1 cellular context compared by ENCODE assay signal in the genomic region with DNA sequence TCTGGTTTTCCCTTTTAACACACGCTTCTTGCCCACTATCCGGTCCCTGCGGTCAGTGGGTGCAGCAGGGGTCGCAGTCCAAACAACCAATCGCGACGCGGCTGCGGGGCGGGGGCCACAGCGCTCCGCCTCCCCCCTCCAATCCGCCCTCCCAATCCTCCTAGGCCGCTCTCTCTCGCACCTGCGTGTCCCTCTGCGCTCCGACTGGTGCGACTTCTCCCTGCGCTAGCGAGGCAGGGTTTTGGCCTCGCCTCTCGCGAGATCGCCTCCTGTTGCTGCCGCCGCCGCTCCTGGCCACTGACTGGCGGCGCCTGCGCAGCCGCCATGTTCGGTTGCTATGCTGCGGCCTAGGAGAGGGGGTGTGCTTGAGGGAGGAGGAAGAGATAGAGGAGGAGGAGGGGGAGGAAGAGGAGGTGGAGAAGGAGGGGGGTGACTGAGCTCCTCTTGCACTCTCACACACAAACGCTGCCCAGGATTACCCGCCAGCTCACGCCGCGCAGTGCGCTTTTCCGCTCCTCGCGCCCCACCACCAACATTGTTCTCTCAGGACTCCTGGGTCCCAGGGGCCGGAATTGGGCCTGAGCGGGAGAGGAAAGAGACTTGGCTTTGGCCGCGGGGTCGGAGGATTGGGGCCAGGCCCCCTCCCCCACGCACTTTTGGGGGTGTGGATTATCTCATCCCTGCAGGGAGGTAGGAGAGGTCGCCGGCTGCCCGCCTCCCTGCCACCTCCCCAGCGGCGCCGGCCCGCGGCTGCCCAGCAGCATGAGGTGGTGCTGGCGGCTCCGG.
TF ChIP-seq lines count a peak whose summit lies in the region.

A gene with protein sequence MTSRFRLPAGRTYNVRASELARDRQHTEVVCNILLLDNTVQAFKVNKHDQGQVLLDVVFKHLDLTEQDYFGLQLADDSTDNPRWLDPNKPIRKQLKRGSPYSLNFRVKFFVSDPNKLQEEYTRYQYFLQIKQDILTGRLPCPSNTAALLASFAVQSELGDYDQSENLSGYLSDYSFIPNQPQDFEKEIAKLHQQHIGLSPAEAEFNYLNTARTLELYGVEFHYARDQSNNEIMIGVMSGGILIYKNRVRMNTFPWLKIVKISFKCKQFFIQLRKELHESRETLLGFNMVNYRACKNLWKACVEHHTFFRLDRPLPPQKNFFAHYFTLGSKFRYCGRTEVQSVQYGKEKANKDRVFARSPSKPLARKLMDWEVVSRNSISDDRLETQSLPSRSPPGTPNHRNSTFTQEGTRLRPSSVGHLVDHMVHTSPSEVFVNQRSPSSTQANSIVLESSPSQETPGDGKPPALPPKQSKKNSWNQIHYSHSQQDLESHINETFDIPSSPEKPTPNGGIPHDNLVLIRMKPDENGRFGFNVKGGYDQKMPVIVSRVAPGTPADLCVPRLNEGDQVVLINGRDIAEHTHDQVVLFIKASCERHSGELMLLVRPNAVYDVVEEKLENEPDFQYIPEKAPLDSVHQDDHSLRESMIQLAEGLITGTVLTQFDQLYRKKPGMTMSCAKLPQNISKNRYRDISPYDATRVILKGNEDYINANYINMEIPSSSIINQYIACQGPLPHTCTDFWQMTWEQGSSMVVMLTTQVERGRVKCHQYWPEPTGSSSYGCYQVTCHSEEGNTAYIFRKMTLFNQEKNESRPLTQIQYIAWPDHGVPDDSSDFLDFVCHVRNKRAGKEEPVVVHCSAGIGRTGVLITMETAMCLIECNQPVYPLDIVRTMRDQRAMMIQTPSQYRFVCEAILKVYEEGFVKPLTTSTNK (plus strand): TSS at position 472 of the 786 bp plus-strand sequence. CDS start 49,932 bp downstream, outside the sequence.

TF ChIP-seq in HepG2, 621 proteins besides CTCF, POLR2A, EP300 and RAD21 (continued from another document and continues in another):
- TF ChIP-seq, protein P1, sequence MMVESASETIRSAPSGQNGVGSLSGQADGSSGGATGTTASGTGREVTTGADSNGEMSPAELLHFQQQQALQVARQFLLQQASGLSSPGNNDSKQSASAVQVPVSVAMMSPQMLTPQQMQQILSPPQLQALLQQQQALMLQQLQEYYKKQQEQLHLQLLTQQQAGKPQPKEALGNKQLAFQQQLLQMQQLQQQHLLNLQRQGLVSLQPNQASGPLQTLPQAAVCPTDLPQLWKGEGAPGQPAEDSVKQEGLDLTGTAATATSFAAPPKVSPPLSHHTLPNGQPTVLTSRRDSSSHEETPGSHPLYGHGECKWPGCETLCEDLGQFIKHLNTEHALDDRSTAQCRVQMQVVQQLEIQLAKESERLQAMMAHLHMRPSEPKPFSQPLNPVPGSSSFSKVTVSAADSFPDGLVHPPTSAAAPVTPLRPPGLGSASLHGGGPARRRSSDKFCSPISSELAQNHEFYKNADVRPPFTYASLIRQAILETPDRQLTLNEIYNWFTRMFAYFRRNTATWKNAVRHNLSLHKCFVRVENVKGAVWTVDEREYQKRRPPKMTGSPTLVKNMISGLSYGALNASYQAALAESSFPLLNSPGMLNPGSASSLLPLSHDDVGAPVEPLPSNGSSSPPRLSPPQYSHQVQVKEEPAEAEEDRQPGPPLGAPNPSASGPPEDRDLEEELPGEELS (CRISPR knock-in tag; IDR thresholded peaks at IDR 0.05): peak; percentile 62
- TF ChIP-seq KDM1A (CRISPR knock-in tag; IDR thresholded peaks at IDR 0.05) (no peak; the same call in none of the 2 replicates), SOX6 (IDR thresholded peaks at IDR 0.05) (no peak), SOX6 (CRISPR knock-in tag; IDR thresholded peaks at IDR 0.05) (peak; percentile 86), TSC22D2 (CRISPR knock-in tag; IDR thresholded peaks at IDR 0.05; ENCODE audit: borderline replicate concordance) (peak; percentile 9), HMGA1 (CRISPR knock-in tag; conservative IDR thresholded peaks at IDR 0.05) (no peak), RFX3 (CRISPR knock-in tag; IDR thresholded peaks at IDR 0.05) (peak; percentile 72), ZNF709 (CRISPR knock-in tag; IDR thresholded peaks at IDR 0.05) (peak; percentile 80), CHD2 (IDR thresholded peaks at IDR 0.05; ENCODE audit: low read depth, low read length) (peak; percentile 100), ZNF781 (CRISPR knock-in tag; IDR thresholded peaks at IDR 0.05; ENCODE audit: borderline replicate concordance, not compliant biosample characterization) (peak; percentile 88), ZNF720 (CRISPR knock-in tag; IDR thresholded peaks at IDR 0.05) (no peak), POLR2AphosphoS2 (IDR thresholded peaks at IDR 0.05; ENCODE audit: low read depth, low read length) (0 out of 2 replicates have a peak, but pooled peaks have one; percentile 63), ZKSCAN1 (IDR thresholded peaks at IDR 0.05; ENCODE audit: low read length) (peak; percentile 64), ZSCAN31 (CRISPR knock-in tag; IDR thresholded peaks at IDR 0.05; ENCODE audit: low read depth) (peak; percentile 82), EED (CRISPR knock-in tag; IDR thresholded peaks at IDR 0.05) (no peak; the same call in 1 of the 2 replicates), BORCS8-MEF2B (CRISPR knock-in tag; IDR thresholded peaks at IDR 0.05) (peak; percentile 94), KDM5A (IDR thresholded peaks at IDR 0.05; ENCODE audit: borderline replicate concordance, low read length) (peak; percentile 76; the same call in 1 of the 2 replicates), ZNF547 (CRISPR knock-in tag; IDR thresholded peaks at IDR 0.05) (peak; percentile 95), FOXA3 (CRISPR knock-in tag; IDR thresholded peaks at IDR 0.05) (peak; percentile 74), KDM3A (CRISPR knock-in tag; IDR thresholded peaks at IDR 0.05; ENCODE audit: low read depth) (peak; percentile 91), TAF1 (CRISPR knock-in tag; IDR thresholded peaks at IDR 0.05) (peak; percentile 79), ZNF44 (CRISPR knock-in tag; IDR thresholded peaks at IDR 0.05) (peak; percentile 42), GLI4 (CRISPR knock-in tag; IDR thresholded peaks at IDR 0.05; ENCODE audit: borderline replicate concordance) (peak; percentile 92; the same call in 1 of the 2 replicates), MED1 (CRISPR knock-in tag; IDR thresholded peaks at IDR 0.05) (peak; percentile 82), RFXANK (CRISPR knock-in tag; IDR thresholded peaks at IDR 0.05) (peak; percentile 94), GATAD1 (CRISPR knock-in tag; IDR thresholded peaks at IDR 0.05) (peak; percentile 86), NCOA2 (CRISPR knock-in tag; IDR thresholded peaks at IDR 0.05) (no peak; the same call in 1 of the 2 replicates)
- TF ChIP-seq, protein P2, sequence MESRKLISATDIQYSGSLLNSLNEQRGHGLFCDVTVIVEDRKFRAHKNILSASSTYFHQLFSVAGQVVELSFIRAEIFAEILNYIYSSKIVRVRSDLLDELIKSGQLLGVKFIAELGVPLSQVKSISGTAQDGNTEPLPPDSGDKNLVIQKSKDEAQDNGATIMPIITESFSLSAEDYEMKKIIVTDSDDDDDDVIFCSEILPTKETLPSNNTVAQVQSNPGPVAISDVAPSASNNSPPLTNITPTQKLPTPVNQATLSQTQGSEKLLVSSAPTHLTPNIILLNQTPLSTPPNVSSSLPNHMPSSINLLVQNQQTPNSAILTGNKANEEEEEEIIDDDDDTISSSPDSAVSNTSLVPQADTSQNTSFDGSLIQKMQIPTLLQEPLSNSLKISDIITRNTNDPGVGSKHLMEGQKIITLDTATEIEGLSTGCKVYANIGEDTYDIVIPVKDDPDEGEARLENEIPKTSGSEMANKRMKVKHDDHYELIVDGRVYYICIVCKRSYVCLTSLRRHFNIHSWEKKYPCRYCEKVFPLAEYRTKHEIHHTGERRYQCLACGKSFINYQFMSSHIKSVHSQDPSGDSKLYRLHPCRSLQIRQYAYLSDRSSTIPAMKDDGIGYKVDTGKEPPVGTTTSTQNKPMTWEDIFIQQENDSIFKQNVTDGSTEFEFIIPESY (CRISPR knock-in tag; IDR thresholded peaks at IDR 0.05): peak; percentile 66; the same call in 1 of the 2 replicates
- TF ChIP-seq, protein P3, sequence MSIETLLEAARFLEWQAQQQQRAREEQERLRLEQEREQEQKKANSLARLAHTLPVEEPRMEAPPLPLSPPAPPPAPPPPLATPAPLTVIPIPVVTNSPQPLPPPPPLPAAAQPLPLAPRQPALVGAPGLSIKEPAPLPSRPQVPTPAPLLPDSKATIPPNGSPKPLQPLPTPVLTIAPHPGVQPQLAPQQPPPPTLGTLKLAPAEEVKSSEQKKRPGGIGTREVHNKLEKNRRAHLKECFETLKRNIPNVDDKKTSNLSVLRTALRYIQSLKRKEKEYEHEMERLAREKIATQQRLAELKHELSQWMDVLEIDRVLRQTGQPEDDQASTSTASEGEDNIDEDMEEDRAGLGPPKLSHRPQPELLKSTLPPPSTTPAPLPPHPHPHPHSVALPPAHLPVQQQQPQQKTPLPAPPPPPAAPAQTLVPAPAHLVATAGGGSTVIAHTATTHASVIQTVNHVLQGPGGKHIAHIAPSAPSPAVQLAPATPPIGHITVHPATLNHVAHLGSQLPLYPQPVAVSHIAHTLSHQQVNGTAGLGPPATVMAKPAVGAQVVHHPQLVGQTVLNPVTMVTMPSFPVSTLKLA (IDR thresholded peaks at IDR 0.05): peak; percentile 70
- TF ChIP-seq, protein P4, sequence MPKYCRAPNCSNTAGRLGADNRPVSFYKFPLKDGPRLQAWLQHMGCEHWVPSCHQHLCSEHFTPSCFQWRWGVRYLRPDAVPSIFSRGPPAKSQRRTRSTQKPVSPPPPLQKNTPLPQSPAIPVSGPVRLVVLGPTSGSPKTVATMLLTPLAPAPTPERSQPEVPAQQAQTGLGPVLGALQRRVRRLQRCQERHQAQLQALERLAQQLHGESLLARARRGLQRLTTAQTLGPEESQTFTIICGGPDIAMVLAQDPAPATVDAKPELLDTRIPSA (CRISPR knock-in tag; IDR thresholded peaks at IDR 0.05; ENCODE audit: borderline replicate concordance): no peak; the same call in 1 of the 2 replicates
- TF ChIP-seq, protein P5, sequence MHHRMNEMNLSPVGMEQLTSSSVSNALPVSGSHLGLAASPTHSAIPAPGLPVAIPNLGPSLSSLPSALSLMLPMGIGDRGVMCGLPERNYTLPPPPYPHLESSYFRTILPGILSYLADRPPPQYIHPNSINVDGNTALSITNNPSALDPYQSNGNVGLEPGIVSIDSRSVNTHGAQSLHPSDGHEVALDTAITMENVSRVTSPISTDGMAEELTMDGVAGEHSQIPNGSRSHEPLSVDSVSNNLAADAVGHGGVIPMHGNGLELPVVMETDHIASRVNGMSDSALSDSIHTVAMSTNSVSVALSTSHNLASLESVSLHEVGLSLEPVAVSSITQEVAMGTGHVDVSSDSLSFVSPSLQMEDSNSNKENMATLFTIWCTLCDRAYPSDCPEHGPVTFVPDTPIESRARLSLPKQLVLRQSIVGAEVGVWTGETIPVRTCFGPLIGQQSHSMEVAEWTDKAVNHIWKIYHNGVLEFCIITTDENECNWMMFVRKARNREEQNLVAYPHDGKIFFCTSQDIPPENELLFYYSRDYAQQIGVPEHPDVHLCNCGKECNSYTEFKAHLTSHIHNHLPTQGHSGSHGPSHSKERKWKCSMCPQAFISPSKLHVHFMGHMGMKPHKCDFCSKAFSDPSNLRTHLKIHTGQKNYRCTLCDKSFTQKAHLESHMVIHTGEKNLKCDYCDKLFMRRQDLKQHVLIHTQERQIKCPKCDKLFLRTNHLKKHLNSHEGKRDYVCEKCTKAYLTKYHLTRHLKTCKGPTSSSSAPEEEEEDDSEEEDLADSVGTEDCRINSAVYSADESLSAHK (CRISPR knock-in tag; IDR thresholded peaks at IDR 0.05; ENCODE audit: borderline replicate concordance): no peak
- TF ChIP-seq, protein P6, sequence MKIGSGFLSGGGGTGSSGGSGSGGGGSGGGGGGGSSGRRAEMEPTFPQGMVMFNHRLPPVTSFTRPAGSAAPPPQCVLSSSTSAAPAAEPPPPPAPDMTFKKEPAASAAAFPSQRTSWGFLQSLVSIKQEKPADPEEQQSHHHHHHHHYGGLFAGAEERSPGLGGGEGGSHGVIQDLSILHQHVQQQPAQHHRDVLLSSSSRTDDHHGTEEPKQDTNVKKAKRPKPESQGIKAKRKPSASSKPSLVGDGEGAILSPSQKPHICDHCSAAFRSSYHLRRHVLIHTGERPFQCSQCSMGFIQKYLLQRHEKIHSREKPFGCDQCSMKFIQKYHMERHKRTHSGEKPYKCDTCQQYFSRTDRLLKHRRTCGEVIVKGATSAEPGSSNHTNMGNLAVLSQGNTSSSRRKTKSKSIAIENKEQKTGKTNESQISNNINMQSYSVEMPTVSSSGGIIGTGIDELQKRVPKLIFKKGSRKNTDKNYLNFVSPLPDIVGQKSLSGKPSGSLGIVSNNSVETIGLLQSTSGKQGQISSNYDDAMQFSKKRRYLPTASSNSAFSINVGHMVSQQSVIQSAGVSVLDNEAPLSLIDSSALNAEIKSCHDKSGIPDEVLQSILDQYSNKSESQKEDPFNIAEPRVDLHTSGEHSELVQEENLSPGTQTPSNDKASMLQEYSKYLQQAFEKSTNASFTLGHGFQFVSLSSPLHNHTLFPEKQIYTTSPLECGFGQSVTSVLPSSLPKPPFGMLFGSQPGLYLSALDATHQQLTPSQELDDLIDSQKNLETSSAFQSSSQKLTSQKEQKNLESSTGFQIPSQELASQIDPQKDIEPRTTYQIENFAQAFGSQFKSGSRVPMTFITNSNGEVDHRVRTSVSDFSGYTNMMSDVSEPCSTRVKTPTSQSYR (CRISPR knock-in tag; IDR thresholded peaks at IDR 0.05; ENCODE audit: borderline replicate concordance): peak; percentile 82
- TF ChIP-seq, protein P7, sequence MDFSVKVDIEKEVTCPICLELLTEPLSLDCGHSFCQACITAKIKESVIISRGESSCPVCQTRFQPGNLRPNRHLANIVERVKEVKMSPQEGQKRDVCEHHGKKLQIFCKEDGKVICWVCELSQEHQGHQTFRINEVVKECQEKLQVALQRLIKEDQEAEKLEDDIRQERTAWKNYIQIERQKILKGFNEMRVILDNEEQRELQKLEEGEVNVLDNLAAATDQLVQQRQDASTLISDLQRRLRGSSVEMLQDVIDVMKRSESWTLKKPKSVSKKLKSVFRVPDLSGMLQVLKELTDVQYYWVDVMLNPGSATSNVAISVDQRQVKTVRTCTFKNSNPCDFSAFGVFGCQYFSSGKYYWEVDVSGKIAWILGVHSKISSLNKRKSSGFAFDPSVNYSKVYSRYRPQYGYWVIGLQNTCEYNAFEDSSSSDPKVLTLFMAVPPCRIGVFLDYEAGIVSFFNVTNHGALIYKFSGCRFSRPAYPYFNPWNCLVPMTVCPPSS (IDR thresholded peaks at IDR 0.05): no peak
- TF ChIP-seq, protein P8, sequence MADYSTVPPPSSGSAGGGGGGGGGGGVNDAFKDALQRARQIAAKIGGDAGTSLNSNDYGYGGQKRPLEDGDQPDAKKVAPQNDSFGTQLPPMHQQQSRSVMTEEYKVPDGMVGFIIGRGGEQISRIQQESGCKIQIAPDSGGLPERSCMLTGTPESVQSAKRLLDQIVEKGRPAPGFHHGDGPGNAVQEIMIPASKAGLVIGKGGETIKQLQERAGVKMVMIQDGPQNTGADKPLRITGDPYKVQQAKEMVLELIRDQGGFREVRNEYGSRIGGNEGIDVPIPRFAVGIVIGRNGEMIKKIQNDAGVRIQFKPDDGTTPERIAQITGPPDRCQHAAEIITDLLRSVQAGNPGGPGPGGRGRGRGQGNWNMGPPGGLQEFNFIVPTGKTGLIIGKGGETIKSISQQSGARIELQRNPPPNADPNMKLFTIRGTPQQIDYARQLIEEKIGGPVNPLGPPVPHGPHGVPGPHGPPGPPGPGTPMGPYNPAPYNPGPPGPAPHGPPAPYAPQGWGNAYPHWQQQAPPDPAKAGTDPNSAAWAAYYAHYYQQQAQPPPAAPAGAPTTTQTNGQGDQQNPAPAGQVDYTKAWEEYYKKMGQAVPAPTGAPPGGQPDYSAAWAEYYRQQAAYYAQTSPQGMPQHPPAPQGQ (CRISPR knock-in tag; IDR thresholded peaks at IDR 0.05; ENCODE audit: borderline replicate concordance): 0 out of 2 replicates have a peak, but pooled peaks have one; percentile 47
